Comparison of ENCODE assay signal across 19 cellular contexts in genomic region chr2:39095624-39096023, GRCh38. TPM values are rescaled to one million over a fixed set of nuclear protein-coding genes. Genes with fewer than 3 reads are reported as not detected.
DNase-seq lines count a peak whose midpoint lies in the region; TF ChIP-seq lines count a peak whose summit lies in the region.
"Had no signal": no experiment of that assay in that cellular context is flagged by ENCODE, and none has a peak within 500 bp of the region (broad histone marks: within the 10 kb centered on the region; RNA-seq: fewer than 3 reads in every experiment).

No MANE protein-coding gene starts in this region.

- H3K4me2 ChIP-seq in BLaER1 treated with 17β-estradiol and CSF1 and Interleukin-3, amounts not matched to agents 10 nM and 100 nM = peak overlapping the region; percentile 8 to 52 (median 35); a peak in 18 of 22 replicates
- peak overlapping the region; percentile 5; the same call in 1 of the 2 replicates for H3K4me2 ChIP-seq in OCI-LY1 (ENCODE audit: low read length)
- no peak overlapping the region for H3K4me2 ChIP-seq in SK-N-SH

- POLR2A ChIA-PET in CD4-positive, alpha-beta memory T cell (lab: Charles Lee; ENCODE audit: partially characterized antibody) = interaction anchor here (0.6 to 2.8 kb wide), 3 partner anchors 25 to 838 kb away, joined by 4 to 12 read pairs (median 7); partner anchors contain the start of gene SOS1
- POLR2A ChIA-PET in SK-N-SH (lab: Yijun Ruan, JAX) = no interaction called here

- peak overlapping the region in 4 of 7 donors; percentile 26 to 74 (median 46) for H3K27ac Mint-ChIP-seq in CD4-positive, alpha-beta memory T cell
- peak overlapping the region in 5 of 6 donors; percentile 36 to 81 (median 66) for H3K27ac Mint-ChIP-seq in immature natural killer cell
- H3K27ac Mint-ChIP-seq: type B pancreatic cell had no signal

- H3K27me3 ChIP-seq in BLaER1 treated with 17β-estradiol and CSF1 and Interleukin-3, amounts not matched to agents 10 nM and 100 nM = no peaks in the 10 kb centered on the region
- H3K27me3 ChIP-seq in CD4-positive, alpha-beta memory T cell (ENCODE audit: insufficient read depth, low read length) = no peaks in the 10 kb centered on the region
- no peaks in the 10 kb centered on the region for H3K27me3 ChIP-seq in OCI-LY1 (ENCODE audit: insufficient read depth, low read length)
- no peaks in the 10 kb centered on the region for H3K27me3 ChIP-seq in SK-N-SH (ENCODE audit: insufficient read depth)

- H3K4me1 Mint-ChIP-seq in CD4-positive, alpha-beta memory T cell = peaks cover 53 to 78% (median 67%) of the 10 kb centered on the region in 4 donors
- H3K4me1 Mint-ChIP-seq in immature natural killer cell = peaks cover 64 to 86% of the 10 kb centered on the region in 2 donors

- no peak overlapping the region for H2AFZ ChIP-seq in OCI-LY1 (ENCODE audit: low read length)
- H2AFZ ChIP-seq in SK-N-SH (ENCODE audit: low read depth) = no peak overlapping the region

- H3K79me2 ChIP-seq in OCI-LY1 (ENCODE audit: insufficient read depth, low read length) = peaks cover 79% of the 10 kb centered on the region
- H3K79me2 ChIP-seq in SK-N-SH (ENCODE audit: insufficient read depth) = peaks cover 100% of the 10 kb centered on the region

- H4K20me1 ChIP-seq in BLaER1 treated with 17β-estradiol and CSF1 and Interleukin-3, amounts not matched to agents 10 nM and 100 nM = peaks cover 0 to 100% (median 38%) of the 10 kb centered on the region in 11 experiments; a peak in 15 of 22 replicates
- no peaks in the 10 kb centered on the region for H4K20me1 ChIP-seq in OCI-LY1 (ENCODE audit: insufficient read depth, low read length)
- peaks cover 53% of the 10 kb centered on the region for H4K20me1 ChIP-seq in SK-N-SH (ENCODE audit: insufficient read depth)

- peaks cover 21 to 64% (median 31%) of the 10 kb centered on the region in 11 experiments for H3K36me3 ChIP-seq in BLaER1 treated with 17β-estradiol and CSF1 and Interleukin-3, amounts not matched to agents 10 nM and 100 nM
- H3K36me3 ChIP-seq in CD4-positive, alpha-beta memory T cell (ENCODE audit: insufficient read depth, low read length) = no peaks in the 10 kb centered on the region
- peaks cover 9% of the 10 kb centered on the region; the same call in 1 of the 2 replicates for H3K36me3 ChIP-seq in OCI-LY1 (ENCODE audit: insufficient read depth, low read length)
- H3K36me3 ChIP-seq in SK-N-SH (replicated peaks in 1 of 2; ENCODE audit: control insufficient read depth in 1 of 2, insufficient read depth in 2 of 2, low read length in 1 of 2) = peaks cover 2 to 6% of the 10 kb centered on the region in 2 experiments

- intact Hi-C loops in CD4-positive, alpha-beta memory T cell (cut with micrococcal nuclease) = no loop called here

- CTCF ChIA-PET in CD4-positive, alpha-beta memory T cell (lab: Charles Lee; ENCODE audit: partially characterized antibody) = interaction anchor here (1.3 to 4.6 kb wide), 3 partner anchors 13 to 133 kb away, joined by 3 to 34 read pairs (median 8); no protein-coding TSS in a partner anchor
- CTCF ChIA-PET in SK-N-SH (lab: Yijun Ruan, JAX) = interaction anchor here (0.7 to 2.7 kb wide), 4 partner anchors 12 to 132 kb away, joined by 3 to 12 read pairs (median 6); no protein-coding TSS in a partner anchor

- peaks cover 0 to 25% (median 17%) of the 10 kb centered on the region in 11 experiments; a peak in 16 of 22 replicates for H3K9me3 ChIP-seq in BLaER1 treated with 17β-estradiol and CSF1 and Interleukin-3, amounts not matched to agents 10 nM and 100 nM (replicated peaks in 1 of 11)
- no peaks in the 10 kb centered on the region for H3K9me3 ChIP-seq in CD4-positive, alpha-beta memory T cell (ENCODE audit: control insufficient read depth in 1 of 2, low read length in 2 of 2)
- H3K9me3 ChIP-seq in OCI-LY1 (ENCODE audit: low read length) (no peaks in the 10 kb centered on the region), SK-N-SH (no peaks in the 10 kb centered on the region)

- no peak for DNase-seq in CD4-positive, alpha-beta memory T cell
- no peak for DNase-seq in immature natural killer cell
- no peak for DNase-seq in HUDEP-2 (lab: John Stamatoyannopoulos, UW; ENCODE audit: unreplicated experiment in 76 of 76)
- DNase-seq in kidney tubule cell (ENCODE audit: low spot score) = no peak
- no peak for DNase-seq in activated gamma-delta T cell (lab: John Stamatoyannopoulos, UW)
- no peak for DNase-seq in SK-N-SH
- DNase-seq: activated gamma-delta T cell treated with Interleukin-2 at 50 U/mL for 16 hours, amniotic stem cell, Calu3, kidney, NCI-H1694, NCI-H2171, NCI-H526 treated with DMSO at 0.1 percent for 48 hours, nucleus accumbens, retina had no signal

- H3K36me3 Mint-ChIP-seq in CD4-positive, alpha-beta memory T cell = peaks cover 18 to 25% of the 10 kb centered on the region in 2 donors
- peaks cover 0 to 4% (median 0%) of the 10 kb centered on the region in 3 donors for H3K36me3 Mint-ChIP-seq in immature natural killer cell

- WGBS in SK-N-SH (ENCODE audit: low lambda C conversion rate) = 100% methylated on average over 1 of the region's 1 CpG

- H3K27me3 Mint-ChIP-seq in CD4-positive, alpha-beta memory T cell = no peaks in the 10 kb centered on the region
- peaks cover 0 to 2% (median 0%) of the 10 kb centered on the region in 3 donors for H3K27me3 Mint-ChIP-seq in immature natural killer cell (ENCODE audit: low read depth in 3 of 3)
- H3K27me3 Mint-ChIP-seq: dendritic cell treated with granulocyte-macrophage colony-stimulating factor and Interleukin-4, amounts not matched to agents 40 ng/mL and 50 ng/mL, for 4 days; type B pancreatic cell had no signal

- H3K9me2 ChIP-seq in OCI-LY1 (ENCODE audit: low read depth, low read length) = no peaks in the 10 kb centered on the region
- no peaks in the 10 kb centered on the region for H3K9me2 ChIP-seq in SK-N-SH

- H3K9me3 Mint-ChIP-seq in CD4-positive, alpha-beta memory T cell = no peaks in the 10 kb centered on the region
- H3K9me3 Mint-ChIP-seq in immature natural killer cell = no peaks in the 10 kb centered on the region
- H3K9me3 Mint-ChIP-seq: dendritic cell treated with granulocyte-macrophage colony-stimulating factor and Interleukin-4, amounts not matched to agents 40 ng/mL and 50 ng/mL, for 4 days; type B pancreatic cell had no signal

- TF ChIP-seq EP300 in SK-N-SH (IDR thresholded peaks at IDR 0.05; ENCODE audit: borderline replicate concordance in 1 of 2, low read depth in 1 of 2, low read length in 1 of 2) = no peak

- peaks cover 4 to 73% (median 16%) of the 10 kb centered on the region in 10 experiments; a peak in 19 of 20 replicates for H3K4me1 ChIP-seq in BLaER1 treated with 17β-estradiol and CSF1 and Interleukin-3, amounts not matched to agents 10 nM and 100 nM
- peaks cover 57% of the 10 kb centered on the region for H3K4me1 ChIP-seq in CD4-positive, alpha-beta memory T cell (ENCODE audit: insufficient read depth, low read length)
- H3K4me1 ChIP-seq in OCI-LY1 (ENCODE audit: insufficient read depth, low read length, severe bottlenecking) (peaks cover 40% of the 10 kb centered on the region), SK-N-SH (ENCODE audit: control insufficient read depth in 1 of 2, insufficient read depth in 2 of 2, low read depth in 1 of 2, low read length in 1 of 2) (peaks cover 5 to 8% of the 10 kb centered on the region in 2 experiments)

- TF ChIP-seq CTCF in OCI-LY1 (IDR thresholded peaks at IDR 0.05; ENCODE audit: low read length) (no peak), SK-N-SH (IDR thresholded peaks at IDR 0.05) (no peak)

- H3K4me3 ChIP-seq in BLaER1 treated with 17β-estradiol and CSF1 and Interleukin-3, amounts not matched to agents 10 nM and 100 nM = no peak overlapping the region
- no peak overlapping the region for H3K4me3 ChIP-seq in CD4-positive, alpha-beta memory T cell (ENCODE audit: low read length in 2 of 2)
- H3K4me3 ChIP-seq in OCI-LY1 (ENCODE audit: low read depth, low read length, poor library complexity, severe bottlenecking) (no peak overlapping the region), SK-N-SH (ENCODE audit: low read depth in 2 of 2, low read length in 1 of 2) (no peak overlapping the region)

- peak overlapping the region in 3 of 8 donors; percentile 7 to 67 (median 12) for H3K4me3 Mint-ChIP-seq in CD4-positive, alpha-beta memory T cell
- peak overlapping the region in 1 of 5 donors; percentile 12 for H3K4me3 Mint-ChIP-seq in immature natural killer cell
- H3K4me3 Mint-ChIP-seq: dendritic cell treated with granulocyte-macrophage colony-stimulating factor and Interleukin-4, amounts not matched to agents 40 ng/mL and 50 ng/mL, for 4 days; type B pancreatic cell had no signal

- TF ChIP-seq RAD21 in SK-N-SH (IDR thresholded peaks at IDR 0.05; ENCODE audit: low read length) = no peak

- H3K27ac ChIP-seq in BLaER1 treated with 17β-estradiol and CSF1 and Interleukin-3, amounts not matched to agents 10 nM and 100 nM = peak overlapping the region in 9 of 11 experiments; percentile 13 to 72 (median 56); a peak in 16 of 22 replicates
- no peak overlapping the region for H3K27ac ChIP-seq in CD4-positive, alpha-beta memory T cell (ENCODE audit: low read depth, low read length)
- H3K27ac ChIP-seq in OCI-LY1 (ENCODE audit: low read depth, low read length, poor library complexity, severe bottlenecking) (peak overlapping the region; percentile 60), SK-N-SH (ENCODE audit: low read depth in 2 of 2, low read length in 1 of 2) (no peak overlapping the region)

- no peaks in the 10 kb centered on the region for H3F3A ChIP-seq in OCI-LY1 (ENCODE audit: insufficient read depth, low read length)
- no peaks in the 10 kb centered on the region for H3F3A ChIP-seq in SK-N-SH (replicated peaks; ENCODE audit: insufficient read depth)

- peak overlapping the region in 6 of 11 experiments; percentile 14 to 54 (median 34); a peak in 9 of 22 replicates for H3K9ac ChIP-seq in BLaER1 treated with 17β-estradiol and CSF1 and Interleukin-3, amounts not matched to agents 10 nM and 100 nM
- H3K9ac ChIP-seq in OCI-LY1 (ENCODE audit: low read length) (peak overlapping the region; percentile 6; the same call in 1 of the 2 replicates), SK-N-SH (no peak overlapping the region)

TF ChIP-seq in SK-N-SH, 30 proteins besides CTCF, POLR2A, EP300 and RAD21:
- no peak for TF ChIP-seq RFX5 (IDR thresholded peaks at IDR 0.05; ENCODE audit: low read length)
- TF ChIP-seq MXI1 (IDR thresholded peaks at IDR 0.05; ENCODE audit: low read depth, low read length) = no peak
- no peak for TF ChIP-seq TEAD4 (IDR thresholded peaks at IDR 0.05; ENCODE audit: borderline replicate concordance, insufficient read depth)
TF ChIP-seq in SK-N-SH: peak in this region for 0.

RNA-seq across cellular contexts. Expression of gene SOS1, which starts 25.2 kb away (rescaled TPM):
- total RNA-seq in CD4-positive, alpha-beta memory T cell = 100 to 1,000 TPM in 1 of 2 experiments, 10 to 100 TPM in 1; 94.4 to 103 TPM
- polyA plus RNA-seq in CD4-positive, alpha-beta memory T cell = 10 to 100 TPM in 1 of 2 donors, 1 to 10 TPM in 1; 5.7 to 25.6 TPM
- polyA plus RNA-seq in immature natural killer cell (10 to 100 TPM in 1 of 3 donors, 1 to 10 TPM in 2; 3.6 to 12.8 (median 8.2) TPM), SK-N-SH (2012; rRNA removed) (12.8 and 14.6 TPM in 2 replicates)
- polyA plus RNA-seq in SK-N-SH (2012; cell fraction: cytosol; rRNA removed) = 10.8 and 12.0 TPM in 2 replicates
- 9.7 and 30.1 TPM in 2 replicates for polyA plus RNA-seq in SK-N-SH (2012; cell fraction: nucleus; rRNA removed)

Comparison
In these comparisons a context has a peak if more than half of its experiments do, and no peak if none do; other contexts are left out.
1. H3K27ac ChIP-seq: peak in BLaER1 treated with 17β-estradiol and CSF1 and Interleukin-3, amounts not matched to agents 10 nM and 100 nM (9 of 11) and OCI-LY1 (single experiment); none in CD4-positive, alpha-beta memory T cell (single experiment) and SK-N-SH (0 of 2).